ENCODE assay signal across 16 cellular contexts in genomic region chr3:4745240-4745620, GRCh38.
DNase-seq lines count a peak whose midpoint lies in the region; ATAC-seq and TF ChIP-seq lines count a peak whose summit lies in the region.
"Had no signal": no experiment of that assay in that cellular context is flagged by ENCODE, and none has a peak within 500 bp of the region (broad histone marks: within the 10 kb centered on the region; RNA-seq: fewer than 3 reads in every experiment).

No MANE protein-coding gene starts in this region.

- H3K27me3 ChIP-seq in right atrium auricular region (no peaks in the 10 kb centered on the region), uterus (no peaks in the 10 kb centered on the region), HAP-1 (ENCODE audit: low read depth) (no peaks in the 10 kb centered on the region)
- no peaks in the 10 kb centered on the region for H3K27me3 ChIP-seq in naive thymus-derived CD4-positive, alpha-beta T cell (ENCODE audit: control insufficient read depth in 2 of 2, insufficient read depth in 2 of 2, low read length in 2 of 2)

- H3K9me3 ChIP-seq in right atrium auricular region, result no peaks in the 10 kb centered on the region
- H3K9me3 ChIP-seq in mesodermal cell (ENCODE audit: control insufficient read depth, low read length), result no peaks in the 10 kb centered on the region
- H3K9me3 ChIP-seq in uterus, result no peaks in the 10 kb centered on the region
- H3K9me3 ChIP-seq in HAP-1, result no peaks in the 10 kb centered on the region
- no peaks in the 10 kb centered on the region for H3K9me3 ChIP-seq in naive thymus-derived CD4-positive, alpha-beta T cell (ENCODE audit: control insufficient read depth in 2 of 3, low read length in 3 of 3)

- WGBS in mesodermal cell (ENCODE audit: insufficient coverage in 2 of 2), 2 experiments, result 51 to 67% methylated on average over 4 of the region's 7 CpGs

- H3K4me1 ChIP-seq in right atrium auricular region, result peaks cover 0 to 61% of the 10 kb centered on the region in 2 donors
- H3K4me1 ChIP-seq in mesodermal cell (ENCODE audit: control insufficient read depth, insufficient read depth, low read length, poor library complexity, severe bottlenecking), result peaks cover 16% of the 10 kb centered on the region
- peaks cover 7 to 8% of the 10 kb centered on the region in 2 donors for H3K4me1 ChIP-seq in uterus
- H3K4me1 ChIP-seq in HAP-1, result no peaks in the 10 kb centered on the region
- H3K4me1 ChIP-seq in naive thymus-derived CD4-positive, alpha-beta T cell (ENCODE audit: control insufficient read depth in 2 of 2, insufficient read depth in 2 of 2, low read length in 2 of 2), result peaks cover 9 to 20% of the 10 kb centered on the region in 2 donors

- no peak for TF ChIP-seq POLR2A in uterus (IDR thresholded peaks at IDR 0.05)

- H3K4me3 Mint-ChIP-seq in naive thymus-derived CD4-positive, alpha-beta T cell, result no peak overlapping the region
- H3K4me3 Mint-ChIP-seq: CD4-positive, alpha-beta T cell; GM23338 had no signal

- peaks cover 0 to 7% (median 0%) of the 10 kb centered on the region in 11 donors for H3K9me3 Mint-ChIP-seq in naive thymus-derived CD4-positive, alpha-beta T cell
- H3K9me3 Mint-ChIP-seq: CD4-positive, alpha-beta T cell; GM23338 had no signal

- ATAC-seq in naive thymus-derived CD4-positive, alpha-beta T cell, result no peak
- ATAC-seq: GM23338 had no signal

- CTCF ChIA-PET in naive thymus-derived CD4-positive, alpha-beta T cell (lab: Charles Lee), result no interaction called here

- in situ Hi-C loops in HAP-1 (cut with MboI; ENCODE audit: low sequenced_read_pairs), result no loop called here

- H3K4me3 ChIP-seq in right atrium auricular region (no peak overlapping the region), mesodermal cell (ENCODE audit: extremely low read depth, insufficient read depth, low read length, poor library complexity, severe bottlenecking) (no peak overlapping the region), uterus (no peak overlapping the region), HAP-1 (no peak overlapping the region)
- no peak overlapping the region for H3K4me3 ChIP-seq in naive thymus-derived CD4-positive, alpha-beta T cell (ENCODE audit: low read length)
- H3K4me3 ChIP-seq: GM23338 had no signal

- no peaks in the 10 kb centered on the region for H3K27me3 Mint-ChIP-seq in naive thymus-derived CD4-positive, alpha-beta T cell
- H3K27me3 Mint-ChIP-seq: CD4-positive, alpha-beta T cell had no signal

- H3K4me1 Mint-ChIP-seq in naive thymus-derived CD4-positive, alpha-beta T cell, result peaks cover 17 to 54% (median 28%) of the 10 kb centered on the region in 7 donors

- POLR2A ChIA-PET in naive thymus-derived CD4-positive, alpha-beta T cell (lab: Charles Lee), result no interaction called here

- DNase-seq in right atrium auricular region (ENCODE audit: low spot score) (no peak), cardiac septum (ENCODE audit: low spot score) (no peak), uterus (no peak), HAP-1 (ENCODE audit: low spot score in 2 of 2) (no peak), globus pallidus (ENCODE audit: low spot score) (no peak)
- DNase-seq in naive thymus-derived CD4-positive, alpha-beta T cell, result no peak
- DNase-seq: activated naive CD4-positive, alpha-beta T cell treated with anti-CD3 and anti-CD28 coated beads, Interleukin-2, amount 50 U/mL, for 16 hours; CD4-positive, alpha-beta T cell; DMS53; effector memory CD4-positive, alpha-beta T cell; mesendoderm; NCI-H1436; stimulated activated naive CD4-positive, alpha-beta T cell treated with Interleukin-2 at 50 U/mL for 16 hours had no signal

- peaks cover 17 to 57% (median 45%) of the 10 kb centered on the region in 5 donors for H3K36me3 Mint-ChIP-seq in naive thymus-derived CD4-positive, alpha-beta T cell

- TF ChIP-seq CTCF in right atrium auricular region (IDR thresholded peaks at IDR 0.05) (no peak), uterus (IDR thresholded peaks at IDR 0.05) (no peak)

- intact Hi-C loops in cardiac septum (cut with DNase I) (no loop called here), uterus (cut with DNase I; ENCODE audit: low total_unique reads) (no loop called here)
- intact Hi-C loops in naive thymus-derived CD4-positive, alpha-beta T cell (cut with micrococcal nuclease), result no loop called here

- H3K36me3 ChIP-seq in right atrium auricular region (no peaks in the 10 kb centered on the region), mesodermal cell (ENCODE audit: control insufficient read depth, insufficient read depth, low read length) (no peaks in the 10 kb centered on the region), uterus (no peaks in the 10 kb centered on the region), HAP-1 (replicated peaks) (no peaks in the 10 kb centered on the region)
- H3K36me3 ChIP-seq in naive thymus-derived CD4-positive, alpha-beta T cell (ENCODE audit: control insufficient read depth in 2 of 3, insufficient read depth in 3 of 3, low read length in 3 of 3), result peaks cover 0 to 23% (median 3%) of the 10 kb centered on the region in 3 experiments

- peak overlapping the region in 2 of 9 donors; percentile 30 to 40 for H3K27ac Mint-ChIP-seq in naive thymus-derived CD4-positive, alpha-beta T cell
- H3K27ac Mint-ChIP-seq: CD4-positive, alpha-beta T cell; GM23338 had no signal

- H3K27ac ChIP-seq in right atrium auricular region (peak overlapping the region; percentile 2 to 52), angular gyrus (ENCODE audit: low read depth, low read length) (peak overlapping the region; percentile 15), mesodermal cell (ENCODE audit: low read depth, low read length, severe bottlenecking) (peak overlapping the region; percentile 31), uterus (peak overlapping the region; percentile 94 to 98)
- H3K27ac ChIP-seq in naive thymus-derived CD4-positive, alpha-beta T cell (ENCODE audit: low read depth, low read length), result no peak overlapping the region
